29 cellular contexts compared by ENCODE assay signal in genomic region chr5:5652181-5652580, GRCh38.
"Had no signal": no experiment of that assay in that cellular context is flagged by ENCODE, and none has a peak within 500 bp of the region (broad histone marks: within the 10 kb centered on the region; RNA-seq: fewer than 3 reads in every experiment).

No MANE protein-coding gene starts in this region.

- H3K4me1 ChIP-seq: esophagus squamous epithelium, gastroesophageal sphincter had no signal

- H3K27me3 ChIP-seq: brain microvascular endothelial cell, esophagus squamous epithelium, gastroesophageal sphincter, heart right ventricle had no signal

- DNase-seq: activated CD4-positive, alpha-beta memory T cell treated with anti-CD3 and anti-CD28 coated beads, Interleukin-2, amount 10 ng/mL, durations not matched to agents 7 days and 5 days; activated CD4-positive, alpha-beta T cell treated with anti-CD3 and anti-CD28 coated beads for 1 hour; activated CD4-positive, alpha-beta T cell treated with anti-CD3 and anti-CD28 coated beads for 4 hours; activated CD4-positive, alpha-beta T cell treated with anti-CD3 and anti-CD28 coated beads, Interleukin-2, amount 10 ng/mL, durations not matched to agents 7 days and 5 days; activated CD4-positive, alpha-beta T cell treated with anti-CD3 and anti-CD28 coated beads, Interleukin-2, amount 50 U/mL, for 4 hours; activated CD8-positive, alpha-beta memory T cell treated with anti-CD3 and anti-CD28 coated beads, Interleukin-2, amount 50 U/mL, for 48 hours; activated effector memory CD4-positive, alpha-beta T cell treated with Interleukin-2 at 50 U/mL for 16 hours; activated gamma-delta T cell treated with Interleukin-2 at 50 U/mL for 16 hours; activated naive CD4-positive, alpha-beta T cell treated with anti-CD3 and anti-CD28 coated beads, Interleukin-2, amount 50 U/mL, for 16 hours; activated naive CD4-positive, alpha-beta T cell treated with Interleukin-2 at 50 U/mL for 16 hours; activated T-cell treated with anti-CD3 and anti-CD28 coated beads for 4 hours; activated T-cell treated with anti-CD3 and anti-CD28 coated beads, Interleukin-2, amount 50 U/mL, for 24 hours; amniotic stem cell; anterior cingulate cortex; brain microvascular endothelial cell; dorsolateral prefrontal cortex; effector memory CD8-positive, alpha-beta T cell; erythroblast; esophagus squamous epithelium; foreskin melanocyte; heart right ventricle; T-helper 1 cell; T-helper 17 cell; T1000 had no signal

- H3K36me3 ChIP-seq: brain microvascular endothelial cell, esophagus squamous epithelium, gastroesophageal sphincter, heart right ventricle had no signal

- H3K9me3 ChIP-seq: esophagus squamous epithelium, gastroesophageal sphincter, heart right ventricle had no signal

- FAIRE-seq: astrocyte, bronchial epithelial cell had no signal

- H3K4me3 ChIP-seq: coronary artery, dorsolateral prefrontal cortex, esophagus squamous epithelium, gastroesophageal sphincter, heart right ventricle had no signal

- H3K27ac ChIP-seq: brain microvascular endothelial cell, coronary artery, dorsolateral prefrontal cortex, esophagus squamous epithelium, gastroesophageal sphincter, heart right ventricle had no signal

- ATAC-seq: activated T-helper 17 cell treated with anti-CD3 and anti-CD28 coated beads, Interleukin-2, amount 50 U/mL, for 72 hours; effector memory CD8-positive, alpha-beta T cell; gastroesophageal sphincter; heart right ventricle; T-helper 17 cell had no signal
